24 cellular contexts compared by ENCODE assay signal in genomic region chr2:233698740-233699139, GRCh38. TPM values are rescaled to one million over a fixed set of nuclear protein-coding genes. Genes with fewer than 3 reads are reported as not detected.
DNase-seq lines count a peak whose midpoint lies in the region; TF ChIP-seq lines count a peak whose summit lies in the region.
"Had no signal": no experiment of that assay in that cellular context is flagged by ENCODE, and none has a peak within 500 bp of the region (broad histone marks: within the 10 kb centered on the region; RNA-seq: fewer than 3 reads in every experiment).

No MANE protein-coding gene starts in this region.

- H2AFZ ChIP-seq in PC-9 (no peak overlapping the region), trophoblast cell (ENCODE audit: insufficient read depth, low read length, poor library complexity) (no peak overlapping the region)

- peaks cover 4% of the 10 kb centered on the region for H3K79me1 ChIP-seq in trophoblast cell (ENCODE audit: low read length)

- no peak overlapping the region for H4K12ac ChIP-seq in trophoblast cell (ENCODE audit: low read depth, low read length)

- BruUV-seq in PC-9 (replicated peaks; lab: Mats Ljungman, UMichigan), result no TSS peak

- TF ChIP-seq CTCF in C4-2B (conservative IDR thresholded peaks at IDR 0.05), result no peak
- no peak for TF ChIP-seq CTCF in PC-9 (conservative IDR thresholded peaks at IDR 0.05)
- no peak for TF ChIP-seq CTCF in esophagus squamous epithelium (IDR thresholded peaks at IDR 0.05)

- H3K36me3 ChIP-seq in PC-9 (ENCODE audit: low read depth) (peaks cover 79% of the 10 kb centered on the region), esophagus squamous epithelium (no peaks in the 10 kb centered on the region), trophoblast cell (ENCODE audit: control insufficient read depth in 1 of 2, insufficient read depth in 2 of 2, low read length in 2 of 2) (no peaks in the 10 kb centered on the region)
- H3K36me3 ChIP-seq: HAP-1 had no signal

- CTCF ChIA-PET in PC-9 (lab: Charles Lee), result no interaction called here

- H3K4me2 ChIP-seq in PC-9, result peak overlapping the region; percentile 96
- H3K4me2 ChIP-seq in trophoblast cell (ENCODE audit: low read length), result no peak overlapping the region
- H3K4me2 ChIP-seq: KMS-11 had no signal

- no peaks in the 10 kb centered on the region for H3K9me2 ChIP-seq in PC-9 (ENCODE audit: insufficient read depth)

- DNase-seq in PC-9 (peak; percentile 59 to 67), esophagus squamous epithelium (lab: John Stamatoyannopoulos, UW) (no peak), trophoblast cell (no peak), HUDEP-2 (lab: John Stamatoyannopoulos, UW; ENCODE audit: unreplicated experiment in 76 of 76) (no peak), SIG-M5 treated with dmso at 0.1 percent for 504 hours (lab: John Stamatoyannopoulos, UW; ENCODE audit: unreplicated experiment) (no peak)
- no peak for DNase-seq in activated T-helper 1 cell treated with anti-CD3 and anti-CD28 coated beads, Interleukin-12 subunit alpha, Interleukin-12 subunit beta, Interleukin-2, Interleukin-4 antibody, amounts not matched to agents 30 ng/mL and 10 ng/mL and 1 ng/mL, durations not matched to agents 14 hours and 24 hours and 36 hours (ENCODE audit: low spot score)
- DNase-seq: 8988T, DMS79 treated with DMSO at 0.1 percent for 48 hours, MV-4-11, NCI-H1105 treated with DMSO at 0.1 percent for 48 hours, NCI-H2081, NCI-H2171, NCI-H345, NCI-H526, OCI-M1, SHP77 treated with DMSO at 0.1 percent for 48 hours, T-cell had no signal

- H3K36me3 Mint-ChIP-seq in activated T-helper 1 cell treated with anti-CD3 and anti-CD28 coated beads, Interleukin-12 subunit alpha, Interleukin-12 subunit beta, Interleukin-2, Interleukin-4 antibody, amounts not matched to agents 30 ng/mL and 10 ng/mL and 1 ng/mL, durations not matched to agents 14 hours and 24 hours and 36 hours (ENCODE audit: low read depth), result peaks cover 1% of the 10 kb centered on the region
- H3K36me3 Mint-ChIP-seq: CD14-positive monocyte, T-cell had no signal

- peaks cover 5% of the 10 kb centered on the region for H3K27me3 Mint-ChIP-seq in activated T-helper 1 cell treated with anti-CD3 and anti-CD28 coated beads, Interleukin-12 subunit alpha, Interleukin-12 subunit beta, Interleukin-2, Interleukin-4 antibody, amounts not matched to agents 30 ng/mL and 10 ng/mL and 1 ng/mL, durations not matched to agents 14 hours and 24 hours and 36 hours (ENCODE audit: insufficient read depth)

- H3K9me3 Mint-ChIP-seq in activated T-helper 1 cell treated with anti-CD3 and anti-CD28 coated beads, Interleukin-12 subunit alpha, Interleukin-12 subunit beta, Interleukin-2, Interleukin-4 antibody, amounts not matched to agents 30 ng/mL and 10 ng/mL and 1 ng/mL, durations not matched to agents 14 hours and 24 hours and 36 hours, result no peaks in the 10 kb centered on the region

- peak overlapping the region; percentile 99 for H3K27ac ChIP-seq in C4-2B
- peak overlapping the region; percentile 97 for H3K27ac ChIP-seq in PC-9
- peak overlapping the region in 3 of 4 donors; percentile 77 to 92 (median 86) for H3K27ac ChIP-seq in esophagus squamous epithelium
- no peak overlapping the region for H3K27ac ChIP-seq in trophoblast cell (ENCODE audit: low read depth, low read length)
- H3K27ac ChIP-seq: HL-60, KMS-11 had no signal

- H3K27me3 ChIP-seq in PC-9 (ENCODE audit: insufficient read depth, low read depth) (no peaks in the 10 kb centered on the region), esophagus squamous epithelium (no peaks in the 10 kb centered on the region), trophoblast cell (ENCODE audit: insufficient read depth, low read length) (no peaks in the 10 kb centered on the region)

- H3K27ac Mint-ChIP-seq in activated T-helper 1 cell treated with anti-CD3 and anti-CD28 coated beads, Interleukin-12 subunit alpha, Interleukin-12 subunit beta, Interleukin-2, Interleukin-4 antibody, amounts not matched to agents 30 ng/mL and 10 ng/mL and 1 ng/mL, durations not matched to agents 14 hours and 24 hours and 36 hours, result no peak overlapping the region
- H3K27ac Mint-ChIP-seq: CD14-positive monocyte, T-cell had no signal

- no peak overlapping the region for H2BK120ac ChIP-seq in trophoblast cell (ENCODE audit: insufficient read depth, low read length, poor library complexity)

- H3K23ac ChIP-seq in trophoblast cell (ENCODE audit: low read length), result no peak overlapping the region

- H2BK12ac ChIP-seq in trophoblast cell (ENCODE audit: low read length), result peak overlapping the region; percentile 72

- H3F3A ChIP-seq in PC-9 (ENCODE audit: insufficient read depth, low read depth), result peaks cover 93% of the 10 kb centered on the region

- no peak overlapping the region for H2AK5ac ChIP-seq in trophoblast cell (ENCODE audit: low read length)

- H3K9me3 ChIP-seq in PC-9 (ENCODE audit: insufficient read depth, low read depth) (no peaks in the 10 kb centered on the region), esophagus squamous epithelium (no peaks in the 10 kb centered on the region), trophoblast cell (ENCODE audit: insufficient read depth, low read depth, low read length) (no peaks in the 10 kb centered on the region)
- H3K9me3 ChIP-seq: HAP-1 had no signal

- no peak overlapping the region for H3K4ac ChIP-seq in trophoblast cell (ENCODE audit: low read depth, low read length)

- H3K79me2 ChIP-seq in PC-9 (ENCODE audit: low read depth), result peaks cover 96% of the 10 kb centered on the region
- peaks cover 1% of the 10 kb centered on the region for H3K79me2 ChIP-seq in trophoblast cell (ENCODE audit: control insufficient read depth, insufficient read depth, low read length, poor library complexity)

- H3K18ac ChIP-seq in trophoblast cell (ENCODE audit: low read length), result no peak overlapping the region

- no peak overlapping the region for H3K9ac ChIP-seq in trophoblast cell (ENCODE audit: low read length)
- H3K9ac ChIP-seq: KMS-11 had no signal

- POLR2A ChIA-PET in PC-9 (lab: Charles Lee; ENCODE audit: unreplicated experiment), result interaction anchor here (0.5 to 2.0 kb wide), 3 partner anchors 8 to 1352 kb away, joined by 3 to 38 read pairs (median 11); no protein-coding TSS in a partner anchor

- H4K91ac ChIP-seq in trophoblast cell (ENCODE audit: low read depth, low read length), result peak overlapping the region; percentile 1

- 76 to 86% methylated on average over 1 to 4 of the region's 4 CpGs for WGBS in esophagus squamous epithelium, 2 donors
- WGBS in trophoblast cell (ENCODE audit: extremely low coverage, insufficient coverage, insufficient read length), result no CpG with 5 or more reads among the region's 4 CpGs

- no peak for TF ChIP-seq POLR2A in esophagus squamous epithelium (IDR thresholded peaks at IDR 0.05)

- H3K4me1 ChIP-seq in PC-9 (replicated peaks; ENCODE audit: insufficient read depth), result peaks cover 78% of the 10 kb centered on the region
- H3K4me1 ChIP-seq in esophagus squamous epithelium, result peaks cover 0 to 52% (median 7%) of the 10 kb centered on the region in 3 donors
- peaks cover 0 to 2% of the 10 kb centered on the region in 2 experiments for H3K4me1 ChIP-seq in trophoblast cell (ENCODE audit: control insufficient read depth in 1 of 2, insufficient read depth in 2 of 2, low read length in 2 of 2)

- intact Hi-C loops in PC-9 (cut with micrococcal nuclease; ENCODE audit: unreplicated experiment), result loop anchor here (10.0 kb wide), 2 partner anchors 546 to 726 kb away; no protein-coding TSS in a partner anchor
- intact Hi-C loops in esophagus squamous epithelium (cut with DNase I), result no loop called here
- intact Hi-C loops in activated T-helper 1 cell treated with anti-CD3 and anti-CD28 coated beads, Interleukin-12 subunit alpha, Interleukin-12 subunit beta, Interleukin-2, Interleukin-4 antibody, amounts not matched to agents 30 ng/mL and 10 ng/mL and 1 ng/mL, durations not matched to agents 14 hours and 24 hours and 36 hours (cut with micrococcal nuclease), result no loop called here

- H4K20me1 ChIP-seq in PC-9 (ENCODE audit: insufficient read depth), result no peaks in the 10 kb centered on the region

- H3K14ac ChIP-seq in trophoblast cell (ENCODE audit: low read length), result no peak overlapping the region

- H3K4me3 ChIP-seq in PC-9 (peak overlapping the region; percentile 69; the same call in 1 of the 2 replicates), esophagus squamous epithelium (no peak overlapping the region), trophoblast cell (ENCODE audit: low read depth, low read length) (no peak overlapping the region)
- H3K4me3 ChIP-seq: HAP-1 had no signal

- H3K4me3 Mint-ChIP-seq in activated T-helper 1 cell treated with anti-CD3 and anti-CD28 coated beads, Interleukin-12 subunit alpha, Interleukin-12 subunit beta, Interleukin-2, Interleukin-4 antibody, amounts not matched to agents 30 ng/mL and 10 ng/mL and 1 ng/mL, durations not matched to agents 14 hours and 24 hours and 36 hours, result no peak overlapping the region
- H3K4me3 Mint-ChIP-seq: CD14-positive monocyte, T-cell had no signal

- H4K8ac ChIP-seq in trophoblast cell (ENCODE audit: low read depth, low read length), result no peak overlapping the region

- no peaks in the 10 kb centered on the region for H3K4me1 Mint-ChIP-seq in activated T-helper 1 cell treated with anti-CD3 and anti-CD28 coated beads, Interleukin-12 subunit alpha, Interleukin-12 subunit beta, Interleukin-2, Interleukin-4 antibody, amounts not matched to agents 30 ng/mL and 10 ng/mL and 1 ng/mL, durations not matched to agents 14 hours and 24 hours and 36 hours (ENCODE audit: low read depth)
- H3K4me1 Mint-ChIP-seq: CD14-positive monocyte, T-cell had no signal

- H2BK5ac ChIP-seq in trophoblast cell (ENCODE audit: low read depth, low read length, poor library complexity), result peak overlapping the region; percentile 33

RNA-seq across cellular contexts. Expression of gene UGT1A6, which starts 6.0 kb away (rescaled TPM):
- total RNA-seq in PC-9 (2021), result 549 and 643 TPM in 2 replicates
- 10 to 100 TPM; 30.8 to 67.1 (median 61.3) TPM for total RNA-seq in esophagus squamous epithelium
- 0.08 TPM in 1 of 2 replicates, not detected in the other for polyA plus RNA-seq in trophoblast cell (2013)
- total RNA-seq in activated T-helper 1 cell treated with anti-CD3 and anti-CD28 coated beads, Interleukin-12 subunit alpha, Interleukin-12 subunit beta, Interleukin-2, Interleukin-4 antibody, amounts not matched to agents 30 ng/mL and 10 ng/mL and 1 ng/mL, durations not matched to agents 14 hours and 24 hours and 36 hours, result not detected in 2 replicates
- total RNA-seq: RPMI7951 had no signal
- polyA plus RNA-seq: AG04450, CD14-positive monocyte had no signal

RNA-seq across cellular contexts. Expression of gene UGT1A5, which starts 14.0 kb away (rescaled TPM):
- total RNA-seq in PC-9 (2021), result 71.3 and 91.2 TPM in 2 replicates
- 1 to 10 TPM in 3 of 4 donors, under 1 TPM in 1; 0.67 to 9.7 (median 5.8) TPM for total RNA-seq in esophagus squamous epithelium
- polyA plus RNA-seq in trophoblast cell (2013), result not detected in 2 replicates
- total RNA-seq in activated T-helper 1 cell treated with anti-CD3 and anti-CD28 coated beads, Interleukin-12 subunit alpha, Interleukin-12 subunit beta, Interleukin-2, Interleukin-4 antibody, amounts not matched to agents 30 ng/mL and 10 ng/mL and 1 ng/mL, durations not matched to agents 14 hours and 24 hours and 36 hours, result not detected in 2 replicates
- total RNA-seq: RPMI7951, T-cell had no signal
- polyA plus RNA-seq: AG04450, CD14-positive monocyte had no signal

RNA-seq across cellular contexts. Expression of gene UGT1A7, which starts 17.0 kb away (rescaled TPM):
- total RNA-seq in PC-9 (2021) (20.3 and 26.7 TPM in 2 replicates), esophagus squamous epithelium (100 to 1,000 TPM in 1 of 4 donors, 10 to 100 TPM in 3; 28.1 to 145 (median 78.5) TPM)
- polyA plus RNA-seq in trophoblast cell (2013), result 0.06 TPM in 1 of 2 replicates, not detected in the other
- total RNA-seq in activated T-helper 1 cell treated with anti-CD3 and anti-CD28 coated beads, Interleukin-12 subunit alpha, Interleukin-12 subunit beta, Interleukin-2, Interleukin-4 antibody, amounts not matched to agents 30 ng/mL and 10 ng/mL and 1 ng/mL, durations not matched to agents 14 hours and 24 hours and 36 hours, result not detected in 2 replicates
- total RNA-seq: RPMI7951 had no signal
- polyA plus RNA-seq: CD14-positive monocyte had no signal

RNA-seq across cellular contexts. Expression of gene UGT1A4, which starts 19.8 kb away (rescaled TPM):
- total RNA-seq in PC-9 (2021), result 73.6 and 93.0 TPM in 2 replicates
- 1 to 10 TPM; 1.1 to 7.4 (median 3.4) TPM for total RNA-seq in esophagus squamous epithelium
- not detected in 2 replicates for polyA plus RNA-seq in trophoblast cell (2013)
- not detected in 2 replicates for total RNA-seq in activated T-helper 1 cell treated with anti-CD3 and anti-CD28 coated beads, Interleukin-12 subunit alpha, Interleukin-12 subunit beta, Interleukin-2, Interleukin-4 antibody, amounts not matched to agents 30 ng/mL and 10 ng/mL and 1 ng/mL, durations not matched to agents 14 hours and 24 hours and 36 hours
- total RNA-seq: T-cell had no signal
- polyA plus RNA-seq: AG04450, CD14-positive monocyte had no signal

RNA-seq across cellular contexts. Expression of gene UGT1A9, which starts 27.0 kb away (rescaled TPM):
- total RNA-seq in PC-9 (2021) (not detected in 2 replicates), esophagus squamous epithelium (1 to 10 TPM in 2 of 4 donors, under 1 TPM in 2; 0.49 to 1.7 (median 1.2) TPM)
- not detected in 2 replicates for polyA plus RNA-seq in trophoblast cell (2013)
- not detected in 2 replicates for total RNA-seq in activated T-helper 1 cell treated with anti-CD3 and anti-CD28 coated beads, Interleukin-12 subunit alpha, Interleukin-12 subunit beta, Interleukin-2, Interleukin-4 antibody, amounts not matched to agents 30 ng/mL and 10 ng/mL and 1 ng/mL, durations not matched to agents 14 hours and 24 hours and 36 hours
- total RNA-seq: RPMI7951, T-cell had no signal
- polyA plus RNA-seq: AG04450, CD14-positive monocyte had no signal

Comparison
In these comparisons a context has a peak if more than half of its experiments do, and no peak if none do; other contexts are left out.
1. DNase-seq: peak in PC-9 (2 of 2); none in esophagus squamous epithelium (single experiment), trophoblast cell (0 of 2), HUDEP-2 (0 of 76), SIG-M5 treated with dmso at 0.1 percent for 504 hours (single experiment) and activated T-helper 1 cell treated with anti-CD3 and anti-CD28 coated beads, Interleukin-12 subunit alpha, Interleukin-12 subunit beta, Interleukin-2, Interleukin-4 antibody, amounts not matched to agents 30 ng/mL and 10 ng/mL and 1 ng/mL, durations not matched to agents 14 hours and 24 hours and 36 hours (single experiment).
2. RNA of gene UGT1A6, which starts 6.0 kb away (total RNA-seq): 549 to 643 TPM in PC-9 and 30.8 to 67.1 TPM in esophagus squamous epithelium; not detected in activated T-helper 1 cell treated with anti-CD3 and anti-CD28 coated beads, Interleukin-12 subunit alpha, Interleukin-12 subunit beta, Interleukin-2, Interleukin-4 antibody, amounts not matched to agents 30 ng/mL and 10 ng/mL and 1 ng/mL, durations not matched to agents 14 hours and 24 hours and 36 hours; every median in the first group is over 10 times any median in the second.
3. RNA of gene UGT1A7, which starts 17.0 kb away (total RNA-seq): 28.1 to 145 TPM in esophagus squamous epithelium and 20.3 to 26.7 TPM in PC-9; not detected in activated T-helper 1 cell treated with anti-CD3 and anti-CD28 coated beads, Interleukin-12 subunit alpha, Interleukin-12 subunit beta, Interleukin-2, Interleukin-4 antibody, amounts not matched to agents 30 ng/mL and 10 ng/mL and 1 ng/mL, durations not matched to agents 14 hours and 24 hours and 36 hours; every median in the first group is over 10 times any median in the second.